ENCODE assay signal across 1 cellular context in genomic region chr16:23148166-23148512, GRCh38.
TF ChIP-seq lines count a peak whose summit lies in the region.

No MANE protein-coding gene starts in this region.

TF ChIP-seq in K562, 482 proteins besides CTCF, POLR2A, EP300 and RAD21 (continued from another document):
- TF ChIP-seq, protein P1, sequence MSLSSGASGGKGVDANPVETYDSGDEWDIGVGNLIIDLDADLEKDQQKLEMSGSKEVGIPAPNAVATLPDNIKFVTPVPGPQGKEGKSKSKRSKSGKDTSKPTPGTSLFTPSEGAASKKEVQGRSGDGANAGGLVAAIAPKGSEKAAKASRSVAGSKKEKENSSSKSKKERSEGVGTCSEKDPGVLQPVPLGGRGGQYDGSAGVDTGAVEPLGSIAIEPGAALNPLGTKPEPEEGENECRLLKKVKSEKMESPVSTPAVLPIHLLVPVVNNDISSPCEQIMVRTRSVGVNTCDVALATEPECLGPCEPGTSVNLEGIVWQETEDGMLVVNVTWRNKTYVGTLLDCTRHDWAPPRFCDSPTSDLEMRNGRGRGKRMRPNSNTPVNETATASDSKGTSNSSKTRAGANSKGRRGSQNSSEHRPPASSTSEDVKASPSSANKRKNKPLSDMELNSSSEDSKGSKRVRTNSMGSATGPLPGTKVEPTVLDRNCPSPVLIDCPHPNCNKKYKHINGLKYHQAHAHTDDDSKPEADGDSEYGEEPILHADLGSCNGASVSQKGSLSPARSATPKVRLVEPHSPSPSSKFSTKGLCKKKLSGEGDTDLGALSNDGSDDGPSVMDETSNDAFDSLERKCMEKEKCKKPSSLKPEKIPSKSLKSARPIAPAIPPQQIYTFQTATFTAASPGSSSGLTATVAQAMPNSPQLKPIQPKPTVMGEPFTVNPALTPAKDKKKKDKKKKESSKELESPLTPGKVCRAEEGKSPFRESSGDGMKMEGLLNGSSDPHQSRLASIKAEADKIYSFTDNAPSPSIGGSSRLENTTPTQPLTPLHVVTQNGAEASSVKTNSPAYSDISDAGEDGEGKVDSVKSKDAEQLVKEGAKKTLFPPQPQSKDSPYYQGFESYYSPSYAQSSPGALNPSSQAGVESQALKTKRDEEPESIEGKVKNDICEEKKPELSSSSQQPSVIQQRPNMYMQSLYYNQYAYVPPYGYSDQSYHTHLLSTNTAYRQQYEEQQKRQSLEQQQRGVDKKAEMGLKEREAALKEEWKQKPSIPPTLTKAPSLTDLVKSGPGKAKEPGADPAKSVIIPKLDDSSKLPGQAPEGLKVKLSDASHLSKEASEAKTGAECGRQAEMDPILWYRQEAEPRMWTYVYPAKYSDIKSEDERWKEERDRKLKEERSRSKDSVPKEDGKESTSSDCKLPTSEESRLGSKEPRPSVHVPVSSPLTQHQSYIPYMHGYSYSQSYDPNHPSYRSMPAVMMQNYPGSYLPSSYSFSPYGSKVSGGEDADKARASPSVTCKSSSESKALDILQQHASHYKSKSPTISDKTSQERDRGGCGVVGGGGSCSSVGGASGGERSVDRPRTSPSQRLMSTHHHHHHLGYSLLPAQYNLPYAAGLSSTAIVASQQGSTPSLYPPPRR (CRISPR knock-in tag; IDR thresholded peaks at IDR 0.05; ENCODE audit: borderline replicate concordance) = no peak
- no peak for TF ChIP-seq KAT8 (IDR thresholded peaks at IDR 0.05; ENCODE audit: low read depth)
- TF ChIP-seq, protein P2, sequence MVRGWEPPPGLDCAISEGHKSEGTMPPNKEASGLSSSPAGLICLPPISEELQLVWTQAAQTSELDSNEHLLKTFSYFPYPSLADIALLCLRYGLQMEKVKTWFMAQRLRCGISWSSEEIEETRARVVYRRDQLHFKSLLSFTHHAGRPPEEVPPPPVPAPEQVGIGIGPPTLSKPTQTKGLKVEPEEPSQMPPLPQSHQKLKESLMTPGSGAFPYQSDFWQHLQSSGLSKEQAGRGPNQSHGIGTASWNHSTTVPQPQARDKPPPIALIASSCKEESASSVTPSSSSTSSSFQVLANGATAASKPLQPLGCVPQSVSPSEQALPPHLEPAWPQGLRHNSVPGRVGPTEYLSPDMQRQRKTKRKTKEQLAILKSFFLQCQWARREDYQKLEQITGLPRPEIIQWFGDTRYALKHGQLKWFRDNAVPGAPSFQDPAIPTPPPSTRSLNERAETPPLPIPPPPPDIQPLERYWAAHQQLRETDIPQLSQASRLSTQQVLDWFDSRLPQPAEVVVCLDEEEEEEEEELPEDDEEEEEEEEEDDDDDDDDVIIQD (CRISPR knock-in tag; IDR thresholded peaks at IDR 0.05) = no peak
- TF ChIP-seq SLC30A9 (CRISPR knock-in tag; IDR thresholded peaks at IDR 0.05) = no peak
- TF ChIP-seq DACH1 (IDR thresholded peaks at IDR 0.05; ENCODE audit: partially characterized antibody) = no peak
- no peak for TF ChIP-seq ARID4B (CRISPR knock-in tag; IDR thresholded peaks at IDR 0.05)
- TF ChIP-seq, protein P3, sequence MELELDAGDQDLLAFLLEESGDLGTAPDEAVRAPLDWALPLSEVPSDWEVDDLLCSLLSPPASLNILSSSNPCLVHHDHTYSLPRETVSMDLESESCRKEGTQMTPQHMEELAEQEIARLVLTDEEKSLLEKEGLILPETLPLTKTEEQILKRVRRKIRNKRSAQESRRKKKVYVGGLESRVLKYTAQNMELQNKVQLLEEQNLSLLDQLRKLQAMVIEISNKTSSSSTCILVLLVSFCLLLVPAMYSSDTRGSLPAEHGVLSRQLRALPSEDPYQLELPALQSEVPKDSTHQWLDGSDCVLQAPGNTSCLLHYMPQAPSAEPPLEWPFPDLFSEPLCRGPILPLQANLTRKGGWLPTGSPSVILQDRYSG (tag; conservative IDR thresholded peaks at IDR 0.05; ENCODE audit: low read depth) = no peak
- 0 out of 3 replicates have a peak, but pooled peaks of 1 of the 2 experiments have one; percentile 45 for TF ChIP-seq CBX3 (IDR thresholded peaks at IDR 0.05; ENCODE audit: borderline replicate concordance in 1 of 2, low read length in 2 of 2)
- TF ChIP-seq PTBP1 (IDR thresholded peaks at IDR 0.05; ENCODE audit: low read depth, low read length) = no peak
- TF ChIP-seq NR3C1 (CRISPR knock-in tag; IDR thresholded peaks at IDR 0.05) = no peak
- TF ChIP-seq TARDBP (IDR thresholded peaks at IDR 0.05) = no peak
- no peak for TF ChIP-seq EGR1 (conservative IDR thresholded peaks at IDR 0.05)
- no peak for TF ChIP-seq MCM7 (IDR thresholded peaks at IDR 0.05)
- no peak for TF ChIP-seq SIN3B (IDR thresholded peaks at IDR 0.05; ENCODE audit: low read depth)
- no peak for TF ChIP-seq HES1 (IDR thresholded peaks at IDR 0.05; ENCODE audit: low read depth)
- TF ChIP-seq ZBTB34 (CRISPR knock-in tag; IDR thresholded peaks at IDR 0.05) = no peak
- TF ChIP-seq NCOA2 (IDR thresholded peaks at IDR 0.05; ENCODE audit: partially characterized antibody in 2 of 2) = no peak
